ENCODE assay signal across 32 cellular contexts in the genomic region with DNA sequence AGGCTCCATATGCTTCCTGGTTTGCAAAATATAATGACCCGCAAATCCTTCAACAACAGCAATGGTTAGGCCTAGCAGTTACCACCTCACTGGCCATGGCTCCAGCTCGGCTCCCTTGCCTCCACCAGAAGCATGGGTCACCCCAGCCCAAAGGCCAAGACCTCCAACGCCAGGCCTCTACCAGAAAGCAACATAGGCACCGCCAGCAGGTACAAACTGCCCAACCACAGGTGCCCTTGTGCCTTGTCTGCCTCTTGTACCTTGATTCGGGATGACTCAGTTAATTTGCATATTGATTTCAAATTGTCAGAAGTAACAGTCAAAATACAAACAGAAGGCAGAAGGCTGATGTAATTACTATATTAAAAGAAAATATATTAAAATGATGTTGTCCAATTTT.
"Had no signal": no experiment of that assay in that cellular context is flagged by ENCODE, and none has a peak within 500 bp of the region (broad histone marks: within the 10 kb centered on the region; RNA-seq: fewer than 3 reads in every experiment).

No MANE protein-coding gene starts in this region.

- ATAC-seq: activated CD4-positive, CD25-positive, alpha-beta regulatory T cell treated with anti-CD3 and anti-CD28 coated beads, Interleukin-2, amount 50 U/mL, for 24 hours; activated CD8-positive, alpha-beta T cell treated with anti-CD3 and anti-CD28 coated beads for 36 hours; activated naive CD4-positive, alpha-beta T cell treated with anti-CD3 and anti-CD28 coated beads, Interleukin-2, amount 50 U/mL, for 72 hours; activated T-cell treated with anti-CD3 and anti-CD28 coated beads, Interleukin-2, amount 50 U/mL, for 72 hours; esophagus mucosa; T-helper 17 cell had no signal

- H3K4me1 ChIP-seq: ascending aorta, breast epithelium, colonic mucosa had no signal

- H3K36me3 ChIP-seq: ascending aorta, breast epithelium, cardiac muscle cell, colonic mucosa, WERI-Rb-1 had no signal

- FAIRE-seq: frontal cortex had no signal

- H3K27ac ChIP-seq: ascending aorta, breast epithelium, cardiac muscle cell, colonic mucosa, dorsolateral prefrontal cortex, WERI-Rb-1 had no signal

- H3K9me3 ChIP-seq: ascending aorta, breast epithelium, colonic mucosa had no signal

- DNase-seq: activated B cell treated with CpG ODN at 0.5 μM for 24 hours; activated CD4-positive, alpha-beta T cell treated with anti-CD3 and anti-CD28 coated beads for 48 hours; activated CD4-positive, alpha-beta T cell treated with anti-CD3 and anti-CD28 coated beads, Interleukin-2, amount 50 U/mL, for 1 hour; activated CD4-positive, alpha-beta T cell treated with anti-CD3 and anti-CD28 coated beads, Interleukin-2, amount 50 U/mL, for 48 hours; activated CD8-positive, alpha-beta memory T cell treated with anti-CD3 and anti-CD28 coated beads for 24 hours; activated CD8-positive, alpha-beta memory T cell treated with anti-CD3 and anti-CD28 coated beads, Interleukin-2, amount 50 U/mL, for 4 hours; activated CD8-positive, alpha-beta T cell treated with anti-CD3 and anti-CD28 coated beads for 36 hours; activated gamma-delta T cell; activated naive CD4-positive, alpha-beta T cell; activated naive CD4-positive, alpha-beta T cell treated with anti-CD3 and anti-CD28 coated beads, Interleukin-2, amount 10 ng/mL, durations not matched to agents 7 days and 5 days; activated naive CD8-positive, alpha-beta T cell treated with anti-CD3 and anti-CD28 coated beads, Interleukin-2, amount 10 ng/mL, durations not matched to agents 7 days and 5 days; activated T-cell treated with anti-CD3 and anti-CD28 coated beads for 4 hours; activated T-cell treated with anti-CD3 and anti-CD28 coated beads, Interleukin-2, amount 50 U/mL, for 24 hours; activated T-cell treated with anti-CD3 and anti-CD28 coated beads, Interleukin-2, amount 50 U/mL, for 72 hours; central memory CD4-positive, alpha-beta T cell; cerebellar nuclear complex; colonic mucosa; dorsolateral prefrontal cortex; effector memory CD4-positive, alpha-beta T cell; endodermal cell; foreskin fibroblast; T-helper 1 cell; T-helper 17 cell; T1000; WERI-Rb-1 had no signal

- H3K4me3 ChIP-seq: ascending aorta, breast epithelium, cardiac muscle cell, colonic mucosa, dorsolateral prefrontal cortex had no signal

- H3K27me3 ChIP-seq: ascending aorta, breast epithelium, cardiac muscle cell, colonic mucosa, dorsolateral prefrontal cortex had no signal
